22 cellular contexts compared by ENCODE assay signal in the genomic region with DNA sequence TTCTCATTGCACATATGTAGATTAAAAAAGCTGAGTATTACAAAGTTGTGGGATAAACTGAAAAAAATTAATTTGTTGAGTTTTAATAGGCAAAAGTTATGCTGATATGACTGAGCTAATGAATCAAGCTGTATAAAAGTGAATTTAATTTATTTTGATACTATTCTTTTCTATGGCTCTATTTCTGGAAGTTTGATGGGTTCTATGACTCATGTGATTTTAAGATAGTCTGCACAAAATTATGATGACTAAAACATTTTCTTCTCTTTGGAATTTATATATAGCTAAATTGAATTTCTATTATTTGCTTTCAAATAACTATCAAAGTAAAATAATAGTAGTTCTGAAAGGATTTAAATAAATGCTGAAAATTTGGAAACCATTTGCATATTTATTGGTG.
"Had no signal": no experiment of that assay in that cellular context is flagged by ENCODE, and none has a peak within 500 bp of the region (broad histone marks: within the 10 kb centered on the region; RNA-seq: fewer than 3 reads in every experiment).

No MANE protein-coding gene starts in this region.

- H3K4me3 ChIP-seq: PC-9, Peyer's patch, SJCRH30 had no signal

- ATAC-seq: Right ventricle myocardium inferior, T-cell had no signal

- H3K36me3 Mint-ChIP-seq: T-cell had no signal

- H3K4me1 ChIP-seq: Peyer's patch had no signal

- H3K27ac Mint-ChIP-seq: T-cell had no signal

- H3K36me3 ChIP-seq: Peyer's patch, SJCRH30 had no signal

- H3K9me3 ChIP-seq: Peyer's patch had no signal

- H2AFZ ChIP-seq: PC-9 had no signal

- DNase-seq: Kasumi-1; MM.1S; NCI-H1092 treated with DMSO at 0.1 percent for 48 hours; NCI-H1436; NCI-H187; NCI-H2029; NCI-H2081 treated with DMSO at 0.1 percent for 48 hours; NCI-H2171; NCI-H226; NCI-H446; NCI-H510A; NCI-H524 treated with DMSO at 0.1 percent for 48 hours; NCI-H774; NK-92 treated with Interleukin-12 subunit alpha and Interleukin-12 subunit beta, amount 100 ng/mL, for 24 hours; PC-9; Peyer's patch; SHP77 treated with DMSO at 0.1 percent for 48 hours; SJCRH30; SW 1271; T-cell had no signal

- H3K4me3 Mint-ChIP-seq: T-cell had no signal

- H3K27ac ChIP-seq: KMS-11, PC-9, Peyer's patch, SJCRH30 had no signal

- H3K27me3 ChIP-seq: Peyer's patch, SJCRH30 had no signal

- H3K4me1 Mint-ChIP-seq: T-cell had no signal

- H3K4me2 ChIP-seq: KMS-11, PC-9 had no signal

- H3K9ac ChIP-seq: KMS-11 had no signal
